In the genomic region with DNA sequence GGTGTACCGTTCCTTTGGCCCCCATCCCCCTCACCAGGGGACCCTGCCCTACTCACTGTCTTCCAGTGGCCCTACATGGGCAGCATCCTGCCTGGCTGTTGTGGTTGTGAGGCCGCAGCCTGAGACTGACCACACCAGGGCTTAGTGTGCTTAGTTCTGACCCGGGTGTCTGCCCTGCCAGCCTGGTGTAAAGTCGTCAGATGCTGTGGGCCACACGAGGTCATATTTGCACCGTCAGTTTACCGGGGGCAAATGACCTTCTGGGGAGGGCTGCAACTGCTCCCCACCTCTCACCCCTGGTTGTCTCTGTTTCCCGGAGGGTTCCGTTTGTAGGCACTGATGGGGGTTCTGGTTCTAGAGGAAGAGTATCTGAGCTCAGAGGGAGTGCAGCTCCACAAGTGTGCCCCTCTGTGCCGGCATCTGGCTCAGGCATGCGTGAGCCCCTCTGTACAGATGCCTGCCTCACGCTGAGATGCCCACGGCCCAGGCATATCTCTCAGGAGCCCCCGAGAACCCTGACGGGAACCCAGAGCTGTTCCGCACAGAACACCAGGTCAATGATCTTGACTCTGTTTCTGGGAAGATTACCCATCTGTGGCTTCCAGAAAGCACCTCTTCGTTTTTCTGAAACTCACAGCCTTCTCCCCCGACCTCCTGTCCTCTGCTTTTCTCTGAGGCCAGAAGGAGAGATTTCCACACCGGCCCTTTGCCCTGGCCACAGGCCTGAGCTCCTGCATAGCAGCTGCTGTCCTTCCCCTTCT, we compare ENCODE assay signal across 8 cellular contexts. TPM values are rescaled to one million over a fixed set of nuclear protein-coding genes. Genes with fewer than 3 reads are reported as not detected.
DNase-seq lines count a peak whose midpoint lies in the region; ATAC-seq, FAIRE-seq and TF ChIP-seq lines count a peak whose summit lies in the region.

No MANE protein-coding gene starts in this region.

- H3K79me1 ChIP-seq in neuronal stem cell (ENCODE audit: low read depth, low read length): peaks cover 12% of the 10 kb centered on the region

- WGBS in neuronal stem cell (ENCODE audit: extremely low coverage in 2 of 2, insufficient read length in 2 of 2, insufficient replicate concordance in 1 of 2), 2 donors: no CpG with 5 or more reads among the region's 19 CpGs

- H2BK120ac ChIP-seq in neuronal stem cell (ENCODE audit: low read depth, low read length): no peak overlapping the region

- H3K9me3 ChIP-seq in neuronal stem cell (replicated peaks in 1 of 2; ENCODE audit: control insufficient read depth in 2 of 2, insufficient read depth in 1 of 2, low read depth in 1 of 2, low read length in 2 of 2): no peaks in the 10 kb centered on the region

- H2AFZ ChIP-seq in neuronal stem cell (ENCODE audit: low read length): no peak overlapping the region

- H3K4ac ChIP-seq in neuronal stem cell (ENCODE audit: low read length): no peak overlapping the region

- no peak overlapping the region for H3K4me2 ChIP-seq in neuronal stem cell (ENCODE audit: insufficient read depth, low read length, poor library complexity, severe bottlenecking)

- H3K4me1 ChIP-seq in neuronal stem cell (ENCODE audit: control insufficient read depth in 2 of 2, insufficient read depth in 1 of 2, low read depth in 1 of 2, low read length in 2 of 2): no peaks in the 10 kb centered on the region

- TF ChIP-seq POLR2A in GM12892 (IDR thresholded peaks at IDR 0.05; ENCODE audit: low read depth, low read length): peak; percentile 24; the same call in 1 of the 2 replicates

- no peak overlapping the region for H3K23ac ChIP-seq in neuronal stem cell (ENCODE audit: low read depth, low read length, poor library complexity)

- no peak overlapping the region for H2BK5ac ChIP-seq in neuronal stem cell (ENCODE audit: low read length)

- no peaks in the 10 kb centered on the region for H3K9me3 Mint-ChIP-seq in activated T-cell treated with anti-CD3 and anti-CD28 coated beads, Interleukin-2, amount 50 U/mL, for 72 hours

- peaks cover 10 to 32% of the 10 kb centered on the region in 2 donors for H3K36me3 Mint-ChIP-seq in activated T-cell treated with anti-CD3 and anti-CD28 coated beads, Interleukin-2, amount 50 U/mL, for 72 hours (ENCODE audit: insufficient read depth in 2 of 2)

- no peaks in the 10 kb centered on the region for H3K27me3 Mint-ChIP-seq in activated T-cell treated with anti-CD3 and anti-CD28 coated beads, Interleukin-2, amount 50 U/mL, for 72 hours (ENCODE audit: low read depth)

- peak; percentile 30 for ATAC-seq in HG02623 (IDR thresholded peaks at IDR 0.05; ENCODE audit: unreplicated experiment)
- peak; percentile 35 to 38 for ATAC-seq in activated T-cell treated with anti-CD3 and anti-CD28 coated beads, Interleukin-2, amount 50 U/mL, for 72 hours (replicated peaks in 1 of 2)
- no peak for ATAC-seq in GM21367 (IDR thresholded peaks at IDR 0.05; ENCODE audit: unreplicated experiment)

- no peak overlapping the region for H4K91ac ChIP-seq in neuronal stem cell (ENCODE audit: low read depth, low read length, poor library complexity)

- H3K4me1 Mint-ChIP-seq in activated T-cell treated with anti-CD3 and anti-CD28 coated beads, Interleukin-2, amount 50 U/mL, for 72 hours (ENCODE audit: low read depth): peaks cover 90% of the 10 kb centered on the region

- no peak for DNase-seq in GM12892 (ENCODE audit: insufficient read length)
- DNase-seq in activated T-cell treated with anti-CD3 and anti-CD28 coated beads, Interleukin-2, amount 50 U/mL, for 72 hours: peak; percentile 47 to 57
- DNase-seq in neuronal stem cell (ENCODE audit: low spot score): no peak
- DNase-seq in HT-29 (ENCODE audit: low spot score): no peak
- no peak for DNase-seq in NK-92 (lab: John Stamatoyannopoulos, UW; ENCODE audit: unreplicated experiment)
- DNase-seq in SKM-1 (lab: John Stamatoyannopoulos, UW; ENCODE audit: unreplicated experiment): no peak

- no peak overlapping the region for H2BK15ac ChIP-seq in neuronal stem cell (ENCODE audit: low read length)

- peak overlapping the region; percentile 97 to 100 for H3K4me3 Mint-ChIP-seq in activated T-cell treated with anti-CD3 and anti-CD28 coated beads, Interleukin-2, amount 50 U/mL, for 72 hours

- H3K9ac ChIP-seq in neuronal stem cell (ENCODE audit: low read depth, low read length, poor library complexity): peak overlapping the region; percentile 15

- FAIRE-seq in GM12892 (lab: Jason Lieb, UNC): no peak

- peak overlapping the region; percentile 44 for H2AK5ac ChIP-seq in neuronal stem cell (ENCODE audit: low read depth, low read length)

- peak overlapping the region; percentile 16 for H3K18ac ChIP-seq in neuronal stem cell (ENCODE audit: low read length)

- H3K14ac ChIP-seq in neuronal stem cell (ENCODE audit: low read length): peak overlapping the region; percentile 79

- H3K4me3 ChIP-seq in neuronal stem cell (ENCODE audit: low read length in 2 of 2): no peak overlapping the region

- peak overlapping the region; percentile 100 for H3K27ac Mint-ChIP-seq in activated T-cell treated with anti-CD3 and anti-CD28 coated beads, Interleukin-2, amount 50 U/mL, for 72 hours

- H4K8ac ChIP-seq in neuronal stem cell (ENCODE audit: low read depth, low read length): no peak overlapping the region

- H3K27ac ChIP-seq in neuronal stem cell (replicated peaks; ENCODE audit: low read length): no peak overlapping the region

- no peaks in the 10 kb centered on the region for H3K27me3 ChIP-seq in neuronal stem cell (ENCODE audit: control insufficient read depth in 3 of 3, insufficient read depth in 3 of 3, low read depth in 1 of 3, low read length in 3 of 3)

- H3K36me3 ChIP-seq in neuronal stem cell (replicated peaks in 1 of 2; ENCODE audit: control insufficient read depth in 2 of 2, insufficient read depth in 2 of 2, low read length in 2 of 2): peaks cover 0 to 3% of the 10 kb centered on the region in 2 donors

- H2BK12ac ChIP-seq in neuronal stem cell (ENCODE audit: low read length): no peak overlapping the region

RNA-seq across cellular contexts. Expression of a gene that starts 19.2 kb away (rescaled TPM):
- 39.1 TPM for polyA plus RNA-seq in GM12892 (2012; ENCODE audit: missing spikeins)
- total RNA-seq in activated T-cell treated with anti-CD3 and anti-CD28 coated beads, Interleukin-2, amount 50 U/mL, for 72 hours: 100 to 1,000 TPM; 260 to 273 TPM
- polyA plus RNA-seq in neuronal stem cell (2013, experiment 1 of 2): 42.9 TPM
- polyA plus RNA-seq in neuronal stem cell (2013, experiment 2 of 2): 42.1 TPM
- 52.2 and 52.7 TPM in 2 replicates for total RNA-seq in HT-29 (2014; rRNA removed; shearing (Covaris generic))

Comparison
In these comparisons a context has a peak if more than half of its experiments do, and no peak if none do; other contexts are left out.
1. DNase-seq: peak in activated T-cell treated with anti-CD3 and anti-CD28 coated beads, Interleukin-2, amount 50 U/mL, for 72 hours (2 of 2); none in GM12892 (single experiment), neuronal stem cell (single experiment), HT-29 (single experiment), NK-92 (single experiment) and SKM-1 (single experiment).